In the genomic region with DNA sequence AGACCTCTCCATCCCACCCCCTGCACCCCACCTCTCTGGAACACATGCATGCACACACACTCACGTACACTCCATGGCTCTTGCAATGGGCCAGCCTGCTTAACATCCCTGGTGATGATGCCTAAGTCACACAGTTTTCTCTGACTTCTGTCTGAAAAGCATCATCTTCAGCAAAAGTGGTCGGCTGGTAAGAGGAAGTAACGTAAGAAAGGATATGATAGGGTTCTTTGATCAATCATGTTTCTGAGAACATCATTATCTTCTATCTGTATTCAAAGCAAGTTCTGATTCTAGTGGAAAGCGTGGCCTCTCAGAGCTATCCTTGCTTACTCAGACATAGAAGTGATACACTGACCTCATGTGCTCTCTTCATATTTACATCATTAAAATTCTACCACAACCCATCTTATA, we compare ENCODE assay signal across 19 cellular contexts. TPM values are rescaled to one million over a fixed set of nuclear protein-coding genes. Genes with fewer than 3 reads are reported as not detected.
A peak's percentile ranks its signal among the peaks of the same experiment; 100 is the strongest.
DNase-seq lines count a peak whose midpoint lies in the region; ATAC-seq, FAIRE-seq and TF ChIP-seq lines count a peak whose summit lies in the region.
"Had no signal": no experiment of that assay in that cellular context is flagged by ENCODE, and none has a peak within 500 bp of the region (broad histone marks: within the 10 kb centered on the region; RNA-seq: fewer than 3 reads in every experiment).

No MANE protein-coding gene starts in this region.

- no peak overlapping the region for H3K18ac ChIP-seq in H9 (ENCODE audit: insufficient read length, low read depth, low read length)

- H3F3A ChIP-seq in neural progenitor cell (ENCODE audit: low read depth) = no peaks in the 10 kb centered on the region

- H3K4me1 Mint-ChIP-seq in H9 = peaks cover 9 to 17% of the 10 kb centered on the region in 2 experiments
- H3K4me1 Mint-ChIP-seq in neural progenitor cell = peaks cover 7% of the 10 kb centered on the region

- POLR2A ChIA-PET in K562 (lab: Yijun Ruan, JAX) = interaction anchor here (1.9 kb wide), 1 partner anchor 10 kb away, joined by 5 read pairs; no protein-coding TSS in a partner anchor

- no peak overlapping the region for H4K5ac ChIP-seq in H9 (ENCODE audit: insufficient read length, low read depth, low read length)

- H3K27me3 ChIP-seq in K562 (ENCODE audit: control insufficient read depth in 2 of 2, insufficient read depth in 2 of 2, low read length in 2 of 2) (no peaks in the 10 kb centered on the region), H9 (ENCODE audit: insufficient read depth, low read length) (no peaks in the 10 kb centered on the region), neural progenitor cell (no peaks in the 10 kb centered on the region)
- H3K27me3 ChIP-seq: sigmoid colon had no signal

- no peak for TF ChIP-seq POLR2A in K562 (conservative IDR thresholded peaks at IDR 0.05)

- H3K9ac ChIP-seq in K562 (ENCODE audit: insufficient read depth in 1 of 2, low read depth in 2 of 2, low read length in 2 of 2) = no peak overlapping the region
- H3K9ac ChIP-seq in H9 (ENCODE audit: extremely low read depth, insufficient read length, low read length) = no peak overlapping the region
- H3K9ac ChIP-seq in neural progenitor cell = no peak overlapping the region

- no peak for TF ChIP-seq CTCF in K562 (IDR thresholded peaks at IDR 0.05 in 2 of 3, conservative IDR thresholded peaks at IDR 0.05 in 1 of 3; ENCODE audit: insufficient read depth in 2 of 3, low read depth in 1 of 3, low read length in 3 of 3)
- TF ChIP-seq CTCF in H9 (conservative IDR thresholded peaks at IDR 0.05) = no peak
- TF ChIP-seq CTCF in neural progenitor cell (IDR thresholded peaks at IDR 0.05) = no peak

- no peak overlapping the region for H4K8ac ChIP-seq in H9 (replicated peaks; ENCODE audit: insufficient read length, low read depth, low read length)

- H3K36me3 Mint-ChIP-seq in H9 (ENCODE audit: insufficient read depth in 1 of 3, low read depth in 3 of 3) (no peaks in the 10 kb centered on the region), neural progenitor cell (no peaks in the 10 kb centered on the region)

- intact Hi-C loops in K562 (cut with micrococcal nuclease) = no loop called here

- no peak for TF ChIP-seq RAD21 in K562 (CRISPR knock-in tag; conservative IDR thresholded peaks at IDR 0.05 in 1 of 2, IDR thresholded peaks at IDR 0.05 in 1 of 2)

- 51% methylated on average over 4 of the region's 4 CpGs for WGBS in K562 (ENCODE audit: insufficient coverage, low coverage, missing lambda C conversion rate)
- no CpG with 5 or more reads among the region's 4 CpGs for WGBS in H9 (ENCODE audit: extremely low coverage, insufficient read length, low lambda C conversion rate)

- peaks cover 5% of the 10 kb centered on the region for H3K9me1 ChIP-seq in K562 (ENCODE audit: control insufficient read depth, insufficient read depth, low read length)

- FAIRE-seq in K562 (lab: Jason Lieb, UNC) = no peak
- FAIRE-seq: endothelial cell of umbilical vein, H1 had no signal

- DNase-seq in activated naive CD4-positive, alpha-beta T cell treated with Interleukin-2 at 50 U/mL for 16 hours = peak; percentile 47
- DNase-seq in activated naive CD4-positive, alpha-beta T cell (lab: John Stamatoyannopoulos, UW) = no peak
- peak; percentile 44 to 53 for DNase-seq in activated CD4-positive, alpha-beta T cell treated with anti-CD3 and anti-CD28 coated beads, Interleukin-2, amount 50 U/mL, for 48 hours
- DNase-seq in K562 (ENCODE audit: extremely low read depth in 1 of 4, low spot score in 3 of 4) (no peak), H9 (no peak), neural progenitor cell (ENCODE audit: low spot score) (no peak)
- DNase-seq in stimulated activated naive CD8-positive, alpha-beta T cell treated with anti-CD3 and anti-CD28 coated beads, Interleukin-15, Interleukin-2, amounts not matched to agents 100 U/mL and 50 U/mL, for 24 hours = peak; percentile 36
- DNase-seq: ACHN, activated gamma-delta T cell treated with Interleukin-2 at 50 U/mL for 16 hours, GF-D8, NCI-H1092, sigmoid colon had no signal

- H3K4me3 Mint-ChIP-seq in H9 = no peak overlapping the region
- H3K4me3 Mint-ChIP-seq in neural progenitor cell = no peak overlapping the region

- peaks cover 2% of the 10 kb centered on the region for H3K23me2 ChIP-seq in H9 (ENCODE audit: insufficient read length, low read depth, low read length, poor library complexity, severe bottlenecking)

- H3K4me3 ChIP-seq in K562 (no peak overlapping the region), neural progenitor cell (no peak overlapping the region)
- H3K4me3 ChIP-seq: cardiac muscle cell, lung, sigmoid colon had no signal

- H3K14ac ChIP-seq in H9 (ENCODE audit: insufficient read depth, low read length) = no peak overlapping the region

- no peak overlapping the region for H3K4me2 ChIP-seq in K562 (ENCODE audit: insufficient read depth, low read length)
- H3K4me2 ChIP-seq in H9 (ENCODE audit: insufficient read depth, insufficient read length, low read length) = no peak overlapping the region
- no peak overlapping the region for H3K4me2 ChIP-seq in neural progenitor cell

- no peak for ATAC-seq in K562
- ATAC-seq in stimulated activated naive CD8-positive, alpha-beta T cell treated with anti-CD3 and anti-CD28 coated beads, Interleukin-15, Interleukin-2, amounts not matched to agents 100 U/mL and 50 U/mL, for 24 hours = peak; percentile 65
- no peak for ATAC-seq in GM19328 (IDR thresholded peaks at IDR 0.05; ENCODE audit: unreplicated experiment)
- ATAC-seq: Right ventricle myocardium inferior had no signal

- H3K79me2 ChIP-seq in K562 (ENCODE audit: control insufficient read depth, insufficient read depth, low read length) (no peaks in the 10 kb centered on the region), H9 (ENCODE audit: insufficient read depth, low read length) (no peaks in the 10 kb centered on the region), neural progenitor cell (ENCODE audit: low read depth) (no peaks in the 10 kb centered on the region)

- no peaks in the 10 kb centered on the region for H3K79me1 ChIP-seq in H9 (ENCODE audit: insufficient read depth, low read depth, low read length, poor library complexity, severe bottlenecking)

- in situ Hi-C loops in K562 (cut with MboI) = no loop called here

- H2BK15ac ChIP-seq in H9 (ENCODE audit: low read depth, low read length) = no peak overlapping the region

- H2BK20ac ChIP-seq in H9 (ENCODE audit: low read depth, low read length, poor library complexity, severe bottlenecking) = no peak overlapping the region

- no peak overlapping the region for H2BK120ac ChIP-seq in H9 (ENCODE audit: low read depth, low read length, poor library complexity, severe bottlenecking)

- H2BK12ac ChIP-seq in H9 (ENCODE audit: insufficient read length, low read depth, low read length) = no peak overlapping the region

- H3K23ac ChIP-seq in H9 (ENCODE audit: insufficient read length, low read depth, low read length) = no peak overlapping the region

- H3K9me3 ChIP-seq in K562 (replicated peaks; ENCODE audit: control insufficient read depth, insufficient read depth, low read depth, low read length) = no peaks in the 10 kb centered on the region
- no peaks in the 10 kb centered on the region for H3K9me3 ChIP-seq in H9 (ENCODE audit: control insufficient read depth, low read depth, low read length)
- H3K9me3 ChIP-seq in neural progenitor cell (ENCODE audit: low read depth) = no peaks in the 10 kb centered on the region
- H3K9me3 ChIP-seq: sigmoid colon had no signal

- no peak for TF ChIP-seq EP300 in K562 (IDR thresholded peaks at IDR 0.05; ENCODE audit: low read length)

- H3K4me1 ChIP-seq in K562 (replicated peaks in 1 of 2; ENCODE audit: control insufficient read depth in 2 of 2, insufficient read depth in 2 of 2, low read length in 2 of 2) (peaks cover 3 to 21% of the 10 kb centered on the region in 2 experiments; a peak in 4 of 5 replicates), H9 (ENCODE audit: insufficient read depth, low read length) (0 out of 2 replicates have a peak, but pooled peaks cover 5% of the 10 kb centered on the region), neural progenitor cell (no peaks in the 10 kb centered on the region)

- no peaks in the 10 kb centered on the region for H3K27me3 Mint-ChIP-seq in H9 (ENCODE audit: low read depth)
- H3K27me3 Mint-ChIP-seq in neural progenitor cell (ENCODE audit: insufficient read depth, low read depth) = peaks cover 4% of the 10 kb centered on the region

- CTCF ChIA-PET in K562 (lab: Yijun Ruan, JAX; ENCODE audit: low intra/inter-chr PET ratio) = no interaction called here

- H2BK5ac ChIP-seq in H9 (ENCODE audit: insufficient read length, low read length) = no peak overlapping the region

- H3K36me3 ChIP-seq in K562 (ENCODE audit: control insufficient read depth, insufficient read depth, low read length) = no peaks in the 10 kb centered on the region
- no peaks in the 10 kb centered on the region for H3K36me3 ChIP-seq in neural progenitor cell
- H3K36me3 ChIP-seq: cardiac muscle cell, sigmoid colon had no signal

- H3K4ac ChIP-seq in H9 (ENCODE audit: low read depth, low read length) = no peak overlapping the region

- H3K27ac Mint-ChIP-seq in H9 = no peak overlapping the region
- no peak overlapping the region for H3K27ac Mint-ChIP-seq in neural progenitor cell

- no peaks in the 10 kb centered on the region for H3K9me3 Mint-ChIP-seq in H9
- H3K9me3 Mint-ChIP-seq in neural progenitor cell = no peaks in the 10 kb centered on the region

- H3T11ph ChIP-seq in H9 (ENCODE audit: low read length) = no peak overlapping the region

- H2AFZ ChIP-seq in K562 (ENCODE audit: low read depth, low read length) = peak overlapping the region; percentile 0; the same call in 1 of the 2 replicates
- H2AFZ ChIP-seq in H9 (ENCODE audit: low read length) = no peak overlapping the region
- H2AFZ ChIP-seq in neural progenitor cell (replicated peaks) = no peak overlapping the region

- H4K20me1 ChIP-seq in K562 (replicated peaks; ENCODE audit: control insufficient read depth, insufficient read depth, low read length) = no peaks in the 10 kb centered on the region
- H4K20me1 ChIP-seq in H9 (ENCODE audit: control insufficient read depth, insufficient read depth, insufficient read length) = no peaks in the 10 kb centered on the region
- no peaks in the 10 kb centered on the region for H4K20me1 ChIP-seq in neural progenitor cell (ENCODE audit: low read depth)

- H3K56ac ChIP-seq in H9 (ENCODE audit: insufficient read length, low read depth, low read length) = no peak overlapping the region

- H2AK5ac ChIP-seq in H9 (ENCODE audit: insufficient read length, low read length) = no peak overlapping the region

- H3K27ac ChIP-seq in K562 (ENCODE audit: extremely low read depth, low read depth, low read length) (no peak overlapping the region), H9 (ENCODE audit: insufficient read length, low read depth, low read length) (no peak overlapping the region), neural progenitor cell (no peak overlapping the region)
- H3K27ac ChIP-seq: cardiac muscle cell, sigmoid colon, VCaP had no signal

- no peak overlapping the region for H4K91ac ChIP-seq in H9 (ENCODE audit: insufficient read length, low read depth, low read length)

- BruUV-seq in K562 (replicated peaks; lab: Mats Ljungman, UMichigan) = no TSS peak

RNA-seq across cellular contexts. Expression of a gene that starts 11.4 kb away (rescaled TPM):
- 122 and 367 TPM in 2 replicates for total RNA-seq in K562 (2011; cell fraction: chromatin; rRNA removed; ENCODE audit: low replicate concordance)
- total RNA-seq in K562 (2011; cell fraction: nucleolus; rRNA removed) = 101 and 132 TPM in 2 replicates
- total RNA-seq in K562 (2011; cell fraction: nucleoplasm; rRNA removed) = 250 and 347 TPM in 2 replicates
- total RNA-seq in K562 (2014; rRNA removed) = 213 and 332 TPM in 2 replicates
- 378 and 409 TPM in 2 replicates for total RNA-seq in K562 (2014; rRNA removed; fragmentation: Illumina TruSeq; extraction: Trizol)
- total RNA-seq in K562 (2015; rRNA removed; fragmentation: Illumina TruSeq; extraction: Trizol) = 341 and 397 TPM in 2 replicates
- total RNA-seq in K562 (2021) = 302 and 312 TPM in 2 replicates
- polyA plus RNA-seq in K562 (2011; rRNA removed) = 451 and 487 TPM in 2 replicates
- polyA plus RNA-seq in K562 (2011; cell fraction: cytosol; rRNA removed) = 117 and 214 TPM in 2 replicates
- polyA plus RNA-seq in K562 (2011; cell fraction: nucleus; rRNA removed) = 97.9 and 211 TPM in 2 replicates
- 263 and 279 TPM in 2 replicates for polyA plus RNA-seq in K562 (2012)
- polyA plus RNA-seq in K562 (2014; fragmentation: Illumina TruSeq; extraction: Trizol) = 354 and 361 TPM in 2 replicates
- polyA plus RNA-seq in K562 (2014; fragmentation: Nextera tagmentation; extraction: Ambion mirVana) = 100 to 1,000 TPM; 384 to 550 TPM
- polyA plus RNA-seq in K562 (2014; rRNA removed) = 389 and 437 TPM in 2 replicates
- polyA minus RNA-seq in K562 (2011; rRNA and poly(A)+ RNA removed) = 148 and 223 TPM in 2 replicates
- polyA minus RNA-seq in K562 (2011; cell fraction: cytosol; rRNA and poly(A)+ RNA removed) = 44.6 and 66.0 TPM in 2 replicates
- polyA minus RNA-seq in K562 (2011; cell fraction: nucleus; rRNA and poly(A)+ RNA removed) = 155 and 334 TPM in 2 replicates
- 206 and 207 TPM in 2 replicates for total RNA-seq in H9 (2021)
- 140 and 228 TPM in 2 replicates for total RNA-seq in neural progenitor cell (ENCODE audit: low replicate concordance)

RNA-seq across cellular contexts. Expression of a gene that starts 45.5 kb away (rescaled TPM):
- 17.5 and 89.7 TPM in 2 replicates for total RNA-seq in K562 (2011; cell fraction: chromatin; rRNA removed; ENCODE audit: low replicate concordance)
- total RNA-seq in K562 (2011; cell fraction: nucleolus; rRNA removed) = 16.0 and 17.8 TPM in 2 replicates
- 20.1 and 30.6 TPM in 2 replicates for total RNA-seq in K562 (2011; cell fraction: nucleoplasm; rRNA removed)
- 15.9 and 24.7 TPM in 2 replicates for total RNA-seq in K562 (2014; rRNA removed)
- total RNA-seq in K562 (2014; rRNA removed; fragmentation: Illumina TruSeq; extraction: Trizol) = 23.6 and 29.9 TPM in 2 replicates
- 24.7 and 28.2 TPM in 2 replicates for total RNA-seq in K562 (2015; rRNA removed; fragmentation: Illumina TruSeq; extraction: Trizol)
- 24.2 and 25.4 TPM in 2 replicates for total RNA-seq in K562 (2021)
- polyA plus RNA-seq in K562 (2011; rRNA removed) = 10.7 and 11.8 TPM in 2 replicates
- 1.3 and 3.0 TPM in 2 replicates for polyA plus RNA-seq in K562 (2011; cell fraction: cytosol; rRNA removed)
- polyA plus RNA-seq in K562 (2011; cell fraction: nucleus; rRNA removed) = 18.0 and 18.6 TPM in 2 replicates
- 10.7 and 12.0 TPM in 2 replicates for polyA plus RNA-seq in K562 (2012)
- 9.5 and 16.0 TPM in 2 replicates for polyA plus RNA-seq in K562 (2014; fragmentation: Illumina TruSeq; extraction: Trizol)
- 10 to 100 TPM; 12.3 to 15.7 TPM for polyA plus RNA-seq in K562 (2014; fragmentation: Nextera tagmentation; extraction: Ambion mirVana)
- 5.8 and 6.6 TPM in 2 replicates for polyA plus RNA-seq in K562 (2014; rRNA removed)
- polyA minus RNA-seq in K562 (2011; rRNA and poly(A)+ RNA removed) = 88.7 and 115 TPM in 2 replicates
- polyA minus RNA-seq in K562 (2011; cell fraction: cytosol; rRNA and poly(A)+ RNA removed) = 21.7 and 26.1 TPM in 2 replicates
- 29.1 and 58.8 TPM in 2 replicates for polyA minus RNA-seq in K562 (2011; cell fraction: nucleus; rRNA and poly(A)+ RNA removed)
- total RNA-seq in H9 (2021) = 36.0 and 38.9 TPM in 2 replicates
- 26.8 and 38.2 TPM in 2 replicates for total RNA-seq in neural progenitor cell (ENCODE audit: low replicate concordance)

Comparison
In these comparisons a context has a peak if more than half of its experiments do, and no peak if none do; other contexts are left out.
1. DNase-seq: peak in activated naive CD4-positive, alpha-beta T cell treated with Interleukin-2 at 50 U/mL for 16 hours (single experiment), activated CD4-positive, alpha-beta T cell treated with anti-CD3 and anti-CD28 coated beads, Interleukin-2, amount 50 U/mL, for 48 hours (2 of 2) and stimulated activated naive CD8-positive, alpha-beta T cell treated with anti-CD3 and anti-CD28 coated beads, Interleukin-15, Interleukin-2, amounts not matched to agents 100 U/mL and 50 U/mL, for 24 hours (single experiment); none in activated naive CD4-positive, alpha-beta T cell (0 of 4), K562 (0 of 4), H9 (single experiment) and neural progenitor cell (single experiment).